In the genomic region with DNA sequence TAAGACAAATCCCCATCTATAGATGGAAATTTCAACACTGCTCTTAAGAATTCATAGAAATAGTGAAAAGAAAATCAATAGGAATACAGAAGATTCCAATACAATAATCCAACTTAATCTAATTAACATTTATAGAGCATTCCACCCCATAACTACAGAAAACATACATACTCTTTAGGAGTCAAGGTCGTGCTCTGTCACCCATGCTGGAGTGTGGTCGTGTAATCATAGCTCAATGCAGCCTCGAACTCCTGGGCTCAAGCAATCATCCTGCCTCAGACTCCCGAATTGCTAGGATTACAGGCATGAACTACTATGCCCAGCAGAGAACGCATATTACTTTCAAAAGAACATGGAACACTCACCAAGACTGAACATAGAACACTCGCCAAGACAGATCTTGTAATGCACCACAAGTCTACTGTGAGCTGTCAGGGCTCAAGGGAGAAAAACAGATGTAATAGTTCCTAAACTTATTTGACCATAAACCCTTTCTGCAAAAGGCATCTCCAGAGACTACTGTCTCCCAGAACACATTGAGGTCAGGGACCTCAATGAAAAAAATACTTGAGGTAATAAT, we compare ENCODE assay signal across 26 cellular contexts. TPM values are rescaled to one million over a fixed set of nuclear protein-coding genes. Genes with fewer than 3 reads are reported as not detected.
A peak's percentile ranks its signal among the peaks of the same experiment; 100 is the strongest.
DNase-seq lines count a peak whose midpoint lies in the region; ATAC-seq and TF ChIP-seq lines count a peak whose summit lies in the region.
"Had no signal": no experiment of that assay in that cellular context is flagged by ENCODE, and none has a peak within 500 bp of the region (broad histone marks: within the 10 kb centered on the region; RNA-seq: fewer than 3 reads in every experiment).

No MANE protein-coding gene starts in this region.

- peak; percentile 42 for DNase-seq in choroid plexus epithelial cell (ENCODE audit: low read depth)
- no peak for DNase-seq in natural killer cell treated with Interleukin-12 subunit alpha and Interleukin-12 subunit beta and Interleukin-15 and Interleukin-18, amount 100 ng/mL, for 72 hours (ENCODE audit: low spot score)
- no peak for DNase-seq in kidney tubule cell (ENCODE audit: low spot score)
- DNase-seq in hippocampal formation (lab: John Stamatoyannopoulos, UW) = no peak
- no peak for DNase-seq in HPDE6-E6E7 (ENCODE audit: extremely low spot score)
- DNase-seq: activated CD4-positive, alpha-beta T cell treated with anti-CD3 and anti-CD28 coated beads for 48 hours; activated naive CD8-positive, alpha-beta T cell treated with anti-CD3 and anti-CD28 coated beads for 36 hours; CD4-positive, alpha-beta memory T cell; DMS153; glutamatergic neuron; KG1; NCI-H1048; NCI-H2029; NCI-H226; NCI-H774; stimulated activated CD4-positive, alpha-beta T cell treated with anti-CD3 and anti-CD28 coated beads, Interleukin-2, amount 100 ng/mL, for 24 hours; SW 1271; testis had no signal

- no peaks in the 10 kb centered on the region for H3K27me3 Mint-ChIP-seq in IgD-negative memory B cell
- no peaks in the 10 kb centered on the region for H3K27me3 Mint-ChIP-seq in natural killer cell treated with Interleukin-12 subunit alpha and Interleukin-12 subunit beta and Interleukin-15 and Interleukin-18, amount 100 ng/mL, for 72 hours
- H3K27me3 Mint-ChIP-seq: activated naive CD8-positive, alpha-beta T cell treated with anti-CD3 and anti-CD28 coated beads for 36 hours; CD4-positive, alpha-beta memory T cell; stimulated activated memory B cell treated with anti-CD40 and anti-IgM and Interleukin-4, amounts not matched to agents 10 μg/mL and 1 μg/mL and 100 μg/mL, for 72 hours had no signal

- H4K20me1 ChIP-seq in BLaER1 treated with 17β-estradiol and CSF1 and Interleukin-3, amounts not matched to agents 10 nM and 100 nM = peaks cover 91 to 100% (median 100%) of the 10 kb centered on the region in 11 experiments

- TF ChIP-seq CTCF in choroid plexus epithelial cell (conservative IDR thresholded peaks at IDR 0.05; ENCODE audit: low read depth, low read length) = no peak

- peaks cover 2% of the 10 kb centered on the region for H3K36me3 Mint-ChIP-seq in IgD-negative memory B cell
- no peaks in the 10 kb centered on the region for H3K36me3 Mint-ChIP-seq in natural killer cell treated with Interleukin-12 subunit alpha and Interleukin-12 subunit beta and Interleukin-15 and Interleukin-18, amount 100 ng/mL, for 72 hours

- peaks cover 0 to 2% (median 0%) of the 10 kb centered on the region in 11 experiments; a peak in 2 of 22 replicates for H3K9me3 ChIP-seq in BLaER1 treated with 17β-estradiol and CSF1 and Interleukin-3, amounts not matched to agents 10 nM and 100 nM (replicated peaks in 1 of 11)
- H3K9me3 ChIP-seq: esophagus muscularis mucosa, HAP-1, testis had no signal

- peak overlapping the region in 2 of 4 donors; percentile 3 to 58 for H3K4me3 Mint-ChIP-seq in IgD-negative memory B cell
- peak overlapping the region; percentile 61 for H3K4me3 Mint-ChIP-seq in natural killer cell treated with Interleukin-12 subunit alpha and Interleukin-12 subunit beta and Interleukin-15 and Interleukin-18, amount 100 ng/mL, for 72 hours
- H3K4me3 Mint-ChIP-seq: activated naive CD8-positive, alpha-beta T cell treated with anti-CD3 and anti-CD28 coated beads for 36 hours; activated T-helper 1 cell treated with anti-CD3 and anti-CD28 coated beads, Interleukin-12 subunit alpha, Interleukin-12 subunit beta, Interleukin-2, Interleukin-4 antibody, amounts not matched to agents 30 ng/mL and 10 ng/mL and 1 ng/mL, durations not matched to agents 14 hours and 24 hours and 36 hours; stimulated activated memory B cell treated with anti-CD40 and anti-IgM and Interleukin-4, amounts not matched to agents 10 μg/mL and 1 μg/mL and 100 μg/mL, for 72 hours had no signal

- H3K4me1 Mint-ChIP-seq in IgD-negative memory B cell = peaks cover 35 to 51% (median 41%) of the 10 kb centered on the region in 3 donors
- peaks cover 51 to 53% of the 10 kb centered on the region in 2 donors for H3K4me1 Mint-ChIP-seq in natural killer cell treated with Interleukin-12 subunit alpha and Interleukin-12 subunit beta and Interleukin-15 and Interleukin-18, amount 100 ng/mL, for 72 hours (ENCODE audit: low read depth in 2 of 2)

- H3K4me2 ChIP-seq in BLaER1 treated with 17β-estradiol and CSF1 and Interleukin-3, amounts not matched to agents 10 nM and 100 nM = peak overlapping the region in 10 of 11 experiments; percentile 0 to 77 (median 41); a peak in 16 of 22 replicates

- no peaks in the 10 kb centered on the region for H3K27me3 ChIP-seq in BLaER1 treated with 17β-estradiol and CSF1 and Interleukin-3, amounts not matched to agents 10 nM and 100 nM
- H3K27me3 ChIP-seq: esophagus muscularis mucosa, testis had no signal

- no peaks in the 10 kb centered on the region for H3K9me3 Mint-ChIP-seq in IgD-negative memory B cell
- no peaks in the 10 kb centered on the region for H3K9me3 Mint-ChIP-seq in natural killer cell treated with Interleukin-12 subunit alpha and Interleukin-12 subunit beta and Interleukin-15 and Interleukin-18, amount 100 ng/mL, for 72 hours
- H3K9me3 Mint-ChIP-seq: activated naive CD8-positive, alpha-beta T cell treated with anti-CD3 and anti-CD28 coated beads for 36 hours; activated T-helper 1 cell treated with anti-CD3 and anti-CD28 coated beads, Interleukin-12 subunit alpha, Interleukin-12 subunit beta, Interleukin-2, Interleukin-4 antibody, amounts not matched to agents 30 ng/mL and 10 ng/mL and 1 ng/mL, durations not matched to agents 14 hours and 24 hours and 36 hours; CD4-positive, alpha-beta memory T cell had no signal

- H3K4me1 ChIP-seq in BLaER1 treated with 17β-estradiol and CSF1 and Interleukin-3, amounts not matched to agents 10 nM and 100 nM = peaks cover 28 to 51% (median 39%) of the 10 kb centered on the region in 10 experiments
- H3K4me1 ChIP-seq: testis had no signal

- H3K36me3 ChIP-seq in BLaER1 treated with 17β-estradiol and CSF1 and Interleukin-3, amounts not matched to agents 10 nM and 100 nM = peaks cover 3 to 43% (median 17%) of the 10 kb centered on the region in 11 experiments; a peak in 19 of 22 replicates
- H3K36me3 ChIP-seq: esophagus muscularis mucosa, HAP-1 had no signal

- peak overlapping the region in 3 of 11 experiments; percentile 4 to 24 (median 13); a peak in 4 of 22 replicates for H3K27ac ChIP-seq in BLaER1 treated with 17β-estradiol and CSF1 and Interleukin-3, amounts not matched to agents 10 nM and 100 nM
- H3K27ac ChIP-seq: esophagus muscularis mucosa, testis had no signal

- H3K27ac Mint-ChIP-seq in IgD-negative memory B cell = peak overlapping the region in 2 of 3 donors; percentile 59 to 61
- peak overlapping the region; percentile 57 for H3K27ac Mint-ChIP-seq in natural killer cell treated with Interleukin-12 subunit alpha and Interleukin-12 subunit beta and Interleukin-15 and Interleukin-18, amount 100 ng/mL, for 72 hours
- H3K27ac Mint-ChIP-seq: stimulated activated memory B cell treated with anti-CD40 and anti-IgM and Interleukin-4, amounts not matched to agents 10 μg/mL and 1 μg/mL and 100 μg/mL, for 72 hours had no signal

- no peak for ATAC-seq in natural killer cell treated with Interleukin-12 subunit alpha and Interleukin-12 subunit beta and Interleukin-15 and Interleukin-18, amount 100 ng/mL, for 72 hours
- ATAC-seq in HG03095 (IDR thresholded peaks at IDR 0.05; ENCODE audit: unreplicated experiment) = no peak
- ATAC-seq: Right ventricle myocardium inferior; stimulated activated memory B cell treated with anti-CD40 and anti-IgM and Interleukin-4, amounts not matched to agents 10 μg/mL and 1 μg/mL and 100 μg/mL, for 72 hours had no signal

- no peak overlapping the region for H3K4me3 ChIP-seq in BLaER1 treated with 17β-estradiol and CSF1 and Interleukin-3, amounts not matched to agents 10 nM and 100 nM
- no peak overlapping the region for H3K4me3 ChIP-seq in choroid plexus epithelial cell (ENCODE audit: low read depth, low read length)
- H3K4me3 ChIP-seq: esophagus muscularis mucosa, HAP-1, testis had no signal

- no peak overlapping the region for H3K9ac ChIP-seq in BLaER1 treated with 17β-estradiol and CSF1 and Interleukin-3, amounts not matched to agents 10 nM and 100 nM

RNA-seq across cellular contexts. Expression of a gene that starts 14.1 kb away (rescaled TPM):
- 32.0 TPM for polyA plus RNA-seq in IgD-negative memory B cell
- 10 to 100 TPM; 68.1 to 69.1 TPM for total RNA-seq in natural killer cell treated with Interleukin-12 subunit alpha and Interleukin-12 subunit beta and Interleukin-15 and Interleukin-18, amount 100 ng/mL, for 72 hours

RNA-seq across cellular contexts. Expression of a gene that starts 42.9 kb away (rescaled TPM):
- 157 TPM for polyA plus RNA-seq in IgD-negative memory B cell
- 10 to 100 TPM; 40.4 to 58.8 TPM for total RNA-seq in natural killer cell treated with Interleukin-12 subunit alpha and Interleukin-12 subunit beta and Interleukin-15 and Interleukin-18, amount 100 ng/mL, for 72 hours
